In genomic region chr7:42135728-42136127, GRCh38 we compare ENCODE assay signal across 17 cellular contexts.
DNase-seq lines count a peak whose midpoint lies in the region; ATAC-seq and TF ChIP-seq lines count a peak whose summit lies in the region.
"Had no signal": no experiment of that assay in that cellular context is flagged by ENCODE, and none has a peak within 500 bp of the region (broad histone marks: within the 10 kb centered on the region; RNA-seq: fewer than 3 reads in every experiment).

No MANE protein-coding gene starts in this region.

- H3K36me3 Mint-ChIP-seq in neural crest cell (ENCODE audit: low read depth) = peaks cover 17% of the 10 kb centered on the region
- no peaks in the 10 kb centered on the region for H3K36me3 Mint-ChIP-seq in activated CD4-positive, alpha-beta T cell treated with anti-CD3 and anti-CD28 coated beads, Interleukin-2, amount 10 ng/mL, durations not matched to agents 7 days and 5 days (ENCODE audit: low read depth)
- H3K36me3 Mint-ChIP-seq in activated CD4-positive, alpha-beta memory T cell treated with anti-CD3 and anti-CD28 coated beads for 36 hours = no peaks in the 10 kb centered on the region
- H3K36me3 Mint-ChIP-seq: CD8-positive, alpha-beta memory T cell had no signal

- H3K4me3 ChIP-seq in cardiac muscle cell (no peak overlapping the region), right lobe of liver (no peak overlapping the region)
- H3K4me3 ChIP-seq: BLaER1, GM23248 had no signal

- H3K27ac Mint-ChIP-seq in neural crest cell (ENCODE audit: unreplicated experiment) = peak overlapping the region; percentile 23
- no peak overlapping the region for H3K27ac Mint-ChIP-seq in activated CD4-positive, alpha-beta T cell treated with anti-CD3 and anti-CD28 coated beads, Interleukin-2, amount 10 ng/mL, durations not matched to agents 7 days and 5 days
- no peak overlapping the region for H3K27ac Mint-ChIP-seq in activated CD4-positive, alpha-beta memory T cell treated with anti-CD3 and anti-CD28 coated beads for 36 hours

- H3K36me3 ChIP-seq in cardiac muscle cell = no peaks in the 10 kb centered on the region
- H3K36me3 ChIP-seq in right lobe of liver = no peaks in the 10 kb centered on the region

- H3K9me3 ChIP-seq in cardiac muscle cell (ENCODE audit: low read depth) = no peaks in the 10 kb centered on the region
- H3K9me3 ChIP-seq in right lobe of liver = no peaks in the 10 kb centered on the region

- intact Hi-C loops in Right ventricle myocardium inferior (cut with DNase I) = no loop called here
- intact Hi-C loops in activated CD4-positive, alpha-beta memory T cell treated with anti-CD3 and anti-CD28 coated beads for 36 hours (cut with micrococcal nuclease) = no loop called here
- intact Hi-C loops in right lobe of liver (cut with DNase I) = no loop called here

- H3K4me1 Mint-ChIP-seq in neural crest cell = peaks cover 70% of the 10 kb centered on the region
- no peaks in the 10 kb centered on the region for H3K4me1 Mint-ChIP-seq in activated CD4-positive, alpha-beta T cell treated with anti-CD3 and anti-CD28 coated beads, Interleukin-2, amount 10 ng/mL, durations not matched to agents 7 days and 5 days
- H3K4me1 Mint-ChIP-seq in activated CD4-positive, alpha-beta memory T cell treated with anti-CD3 and anti-CD28 coated beads for 36 hours (ENCODE audit: low read depth) = no peaks in the 10 kb centered on the region
- H3K4me1 Mint-ChIP-seq: CD8-positive, alpha-beta memory T cell had no signal

- H3K4me1 ChIP-seq in cardiac muscle cell (ENCODE audit: low read depth) = peaks cover 39% of the 10 kb centered on the region
- no peaks in the 10 kb centered on the region for H3K4me1 ChIP-seq in right lobe of liver
- H3K4me1 ChIP-seq: BLaER1 had no signal

- peak overlapping the region; percentile 41 for H3K4me3 Mint-ChIP-seq in neural crest cell
- no peak overlapping the region for H3K4me3 Mint-ChIP-seq in activated CD4-positive, alpha-beta T cell treated with anti-CD3 and anti-CD28 coated beads, Interleukin-2, amount 10 ng/mL, durations not matched to agents 7 days and 5 days
- no peak overlapping the region for H3K4me3 Mint-ChIP-seq in activated CD4-positive, alpha-beta memory T cell treated with anti-CD3 and anti-CD28 coated beads for 36 hours
- H3K4me3 Mint-ChIP-seq: CD8-positive, alpha-beta memory T cell had no signal

- H3K27me3 Mint-ChIP-seq in neural crest cell (ENCODE audit: low read depth) = no peaks in the 10 kb centered on the region
- H3K27me3 Mint-ChIP-seq in activated CD4-positive, alpha-beta T cell treated with anti-CD3 and anti-CD28 coated beads, Interleukin-2, amount 10 ng/mL, durations not matched to agents 7 days and 5 days = peaks cover 5% of the 10 kb centered on the region
- H3K27me3 Mint-ChIP-seq in activated CD4-positive, alpha-beta memory T cell treated with anti-CD3 and anti-CD28 coated beads for 36 hours = peaks cover 3% of the 10 kb centered on the region

- no peaks in the 10 kb centered on the region for H3K9me3 Mint-ChIP-seq in neural crest cell
- H3K9me3 Mint-ChIP-seq in activated CD4-positive, alpha-beta T cell treated with anti-CD3 and anti-CD28 coated beads, Interleukin-2, amount 10 ng/mL, durations not matched to agents 7 days and 5 days = no peaks in the 10 kb centered on the region
- H3K9me3 Mint-ChIP-seq in activated CD4-positive, alpha-beta memory T cell treated with anti-CD3 and anti-CD28 coated beads for 36 hours = no peaks in the 10 kb centered on the region

- ATAC-seq in Right ventricle myocardium inferior = no peak
- ATAC-seq in HG02840 (IDR thresholded peaks at IDR 0.05; ENCODE audit: low FRiP score, unreplicated experiment) = no peak
- ATAC-seq in right lobe of liver = no peak

- CTCF ChIA-PET in activated CD4-positive, alpha-beta T cell treated with anti-CD3 and anti-CD28 coated beads, Interleukin-2, amount 10 ng/mL, durations not matched to agents 7 days and 5 days (lab: Charles Lee) = no interaction called here
- CTCF ChIA-PET in activated CD4-positive, alpha-beta memory T cell treated with anti-CD3 and anti-CD28 coated beads for 36 hours (lab: Charles Lee) = no interaction called here

- no peak for TF ChIP-seq POLR2A in right lobe of liver (IDR thresholded peaks at IDR 0.05)

- no peaks in the 10 kb centered on the region for H3K27me3 ChIP-seq in cardiac muscle cell
- H3K27me3 ChIP-seq in right lobe of liver = no peaks in the 10 kb centered on the region
- H3K27me3 ChIP-seq: BLaER1 had no signal

- peak overlapping the region; percentile 18 for H3K27ac ChIP-seq in cardiac muscle cell
- H3K27ac ChIP-seq in right lobe of liver = no peak overlapping the region
- H3K27ac ChIP-seq: 22Rv1, BLaER1, GM23248 had no signal

- WGBS in right lobe of liver (ENCODE audit: insufficient coverage, low coverage, low lambda C conversion rate, missing lambda C conversion rate) = 100% methylated on average over 1 of the region's 1 CpG

- POLR2A ChIA-PET in activated CD4-positive, alpha-beta T cell treated with anti-CD3 and anti-CD28 coated beads, Interleukin-2, amount 10 ng/mL, durations not matched to agents 7 days and 5 days (lab: Charles Lee) = no interaction called here
- POLR2A ChIA-PET in activated CD4-positive, alpha-beta memory T cell treated with anti-CD3 and anti-CD28 coated beads for 36 hours (lab: Charles Lee) = no interaction called here

- TF ChIP-seq CTCF in cardiac muscle cell (IDR thresholded peaks at IDR 0.05; ENCODE audit: low read depth, low read length) (no peak), neural crest cell (conservative IDR thresholded peaks at IDR 0.05) (no peak), right lobe of liver (IDR thresholded peaks at IDR 0.05) (no peak)

- DNase-seq in cardiac muscle cell (ENCODE audit: low read depth in 1 of 2, low spot score in 1 of 2) (no peak), Right ventricle myocardium inferior (ENCODE audit: missing footprints) (no peak), foreskin melanocyte (peak; percentile 56), neural crest cell (ENCODE audit: low read depth, low spot score) (no peak), right lobe of liver (no peak)
- no peak for DNase-seq in activated CD4-positive, alpha-beta T cell treated with anti-CD3 and anti-CD28 coated beads, Interleukin-2, amount 10 ng/mL, durations not matched to agents 7 days and 5 days
- DNase-seq in activated CD4-positive, alpha-beta memory T cell treated with anti-CD3 and anti-CD28 coated beads for 36 hours = no peak
- DNase-seq: AML-193; Calu3; CD8-positive, alpha-beta memory T cell; DMS 273 treated with DMSO at 0.1 percent for 48 hours; GM23248; H7; IMR-90 had no signal
